In genomic region chr1:213767683-213768082, GRCh38 we compare ENCODE assay signal across 27 cellular contexts.
"Had no signal": no experiment of that assay in that cellular context is flagged by ENCODE, and none has a peak within 500 bp of the region (broad histone marks: within the 10 kb centered on the region; RNA-seq: fewer than 3 reads in every experiment).

No MANE protein-coding gene starts in this region.

- H3K36me3 ChIP-seq: stomach, suprapubic skin, thoracic aorta, thyroid gland, tibial artery, tibial nerve, transverse colon, upper lobe of left lung, upper lobe of right lung, uterus, vagina had no signal

- H3K4me3 ChIP-seq: stomach, suprapubic skin, testis, thoracic aorta, thyroid gland, tibial artery, tibial nerve, transverse colon, upper lobe of left lung, upper lobe of right lung, uterus, vagina had no signal

- ATAC-seq: stimulated activated effector memory CD8-positive, alpha-beta T cell treated with anti-CD3 and anti-CD28 coated beads, Interleukin-12 subunit alpha, Interleukin-12 subunit beta, amount 100 ng/mL, for 72 hours; stimulated activated memory B cell treated with anti-CD40 and anti-IgM and Interleukin-4, amounts not matched to agents 10 μg/mL and 1 μg/mL and 100 μg/mL, for 72 hours; stimulated activated naive B cell treated with anti-CD40 and anti-IgM and Interleukin-4, amounts not matched to agents 10 μg/mL and 1 μg/mL and 100 μg/mL, for 72 hours; stimulated activated naive CD8-positive, alpha-beta T cell treated with anti-CD3 and anti-CD28 coated beads, Interleukin-15, amount 100 ng/mL, for 72 hours; stimulated activated naive CD8-positive, alpha-beta T cell treated with anti-CD3 and anti-CD28 coated beads, Interleukin-15, Interleukin-2, amounts not matched to agents 100 U/mL and 50 U/mL, for 24 hours; upper lobe of right lung had no signal

- FAIRE-seq: urothelium cell line had no signal

- H3K9me3 ChIP-seq: stomach, suprapubic skin, testis, thoracic aorta, thyroid gland, tibial artery, tibial nerve, transverse colon, upper lobe of left lung, upper lobe of right lung, uterus, vagina had no signal

- H3K27me3 ChIP-seq: stomach, testis, thyroid gland, tibial artery, tibial nerve, transverse colon, upper lobe of left lung, upper lobe of right lung, uterus, vagina had no signal

- H3K27ac ChIP-seq: stomach, suprapubic skin, testis, thoracic aorta, thyroid gland, tibial artery, tibial nerve, transverse colon, upper lobe of left lung, upper lobe of right lung, uterus, vagina had no signal

- DNase-seq: stimulated activated CD4-positive, alpha-beta T cell treated with anti-CD3 and anti-CD28 coated beads, Interleukin-2, amount 100 ng/mL, for 48 hours; stimulated activated CD4-positive, alpha-beta T cell treated with anti-CD3 and anti-CD28 coated beads, Interleukin-4, amount 100 ng/mL, for 1 hour; stimulated activated CD4-positive, alpha-beta T cell treated with anti-CD3 and anti-CD28 coated beads, Interleukin-4, amount 100 ng/mL, for 24 hours; stimulated activated CD4-positive, alpha-beta T cell treated with anti-CD3 and anti-CD28 coated beads, Interleukin-4, amount 100 ng/mL, for 4 hours; stimulated activated CD8-positive, alpha-beta memory T cell treated with anti-CD3 and anti-CD28 coated beads, Interleukin-4, amount 100 ng/mL, for 48 hours; stimulated activated naive B cell treated with anti-CD40 and anti-IgM and Interleukin-4, amounts not matched to agents 10 μg/mL and 1 μg/mL and 100 μg/mL, for 72 hours; stimulated activated naive CD4-positive, alpha-beta T cell; stimulated activated naive CD4-positive, alpha-beta T cell treated with Interleukin-2 at 50 U/mL for 16 hours; stimulated activated naive CD8-positive, alpha-beta T cell treated with anti-CD3 and anti-CD28 coated beads, Interleukin-15, amount 100 ng/mL, for 72 hours; stimulated activated naive CD8-positive, alpha-beta T cell treated with anti-CD3 and anti-CD28 coated beads, Interleukin-15, Interleukin-2, amounts not matched to agents 100 U/mL and 50 U/mL, for 24 hours; stomach; substantia nigra; testis; thyroid gland; tibial artery; transverse colon; trophoblast cell; upper lobe of left lung; upper lobe of right lung; uterus had no signal

- H3K4me1 ChIP-seq: stomach, suprapubic skin, testis, thyroid gland, tibial artery, tibial nerve, transverse colon, upper lobe of left lung, upper lobe of right lung, uterus, vagina had no signal
